ENCODE assay signal across 1 cellular context in the genomic region with DNA sequence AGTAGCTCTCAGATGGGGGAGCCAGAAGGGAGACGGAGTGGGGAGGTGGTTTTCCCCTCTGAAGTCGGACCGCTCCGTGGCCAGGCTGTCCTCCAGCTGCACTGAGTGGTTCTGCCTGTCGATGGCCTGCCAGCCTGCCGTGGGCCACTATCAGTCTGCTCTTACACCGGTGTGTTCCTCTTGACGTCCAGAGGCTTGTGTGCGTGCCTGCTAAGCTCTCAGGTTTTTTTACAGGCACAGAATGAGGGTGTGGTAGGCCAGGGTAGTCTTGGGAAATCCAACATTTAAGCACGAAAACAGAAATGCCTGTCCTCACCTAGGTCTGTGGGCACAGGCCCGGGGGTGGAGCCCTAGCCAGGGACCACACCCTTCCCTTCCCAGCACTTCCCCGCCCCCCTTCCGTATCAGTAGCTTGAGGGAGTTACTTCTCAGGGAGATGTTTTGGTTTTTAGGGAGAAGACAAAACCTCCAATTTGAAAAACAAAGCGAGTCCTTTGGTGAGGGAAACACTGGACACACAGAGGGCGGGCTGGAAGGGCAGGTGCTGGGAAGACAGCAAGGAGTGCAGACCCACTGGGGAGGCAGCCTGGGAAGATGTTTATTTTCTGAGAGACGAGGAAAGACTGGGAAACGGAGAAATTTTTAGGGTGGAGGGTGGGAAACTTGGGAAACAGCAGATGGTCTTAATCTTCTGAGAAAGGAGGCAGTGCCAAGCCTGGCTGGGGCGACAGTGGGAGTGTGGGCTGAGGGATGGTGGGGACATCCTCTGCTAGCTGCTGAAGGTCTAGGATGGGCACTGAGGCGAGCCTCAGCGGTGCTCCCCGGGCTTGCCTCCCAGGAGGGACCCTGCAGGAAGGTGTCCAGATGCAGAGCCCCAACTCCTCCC.
TF ChIP-seq lines count a peak whose summit lies in the region.

No MANE protein-coding gene starts in this region.

TF ChIP-seq in HepG2, 621 proteins besides CTCF, POLR2A, EP300 and RAD21 (continued from another document):
- TF ChIP-seq, protein P1, sequence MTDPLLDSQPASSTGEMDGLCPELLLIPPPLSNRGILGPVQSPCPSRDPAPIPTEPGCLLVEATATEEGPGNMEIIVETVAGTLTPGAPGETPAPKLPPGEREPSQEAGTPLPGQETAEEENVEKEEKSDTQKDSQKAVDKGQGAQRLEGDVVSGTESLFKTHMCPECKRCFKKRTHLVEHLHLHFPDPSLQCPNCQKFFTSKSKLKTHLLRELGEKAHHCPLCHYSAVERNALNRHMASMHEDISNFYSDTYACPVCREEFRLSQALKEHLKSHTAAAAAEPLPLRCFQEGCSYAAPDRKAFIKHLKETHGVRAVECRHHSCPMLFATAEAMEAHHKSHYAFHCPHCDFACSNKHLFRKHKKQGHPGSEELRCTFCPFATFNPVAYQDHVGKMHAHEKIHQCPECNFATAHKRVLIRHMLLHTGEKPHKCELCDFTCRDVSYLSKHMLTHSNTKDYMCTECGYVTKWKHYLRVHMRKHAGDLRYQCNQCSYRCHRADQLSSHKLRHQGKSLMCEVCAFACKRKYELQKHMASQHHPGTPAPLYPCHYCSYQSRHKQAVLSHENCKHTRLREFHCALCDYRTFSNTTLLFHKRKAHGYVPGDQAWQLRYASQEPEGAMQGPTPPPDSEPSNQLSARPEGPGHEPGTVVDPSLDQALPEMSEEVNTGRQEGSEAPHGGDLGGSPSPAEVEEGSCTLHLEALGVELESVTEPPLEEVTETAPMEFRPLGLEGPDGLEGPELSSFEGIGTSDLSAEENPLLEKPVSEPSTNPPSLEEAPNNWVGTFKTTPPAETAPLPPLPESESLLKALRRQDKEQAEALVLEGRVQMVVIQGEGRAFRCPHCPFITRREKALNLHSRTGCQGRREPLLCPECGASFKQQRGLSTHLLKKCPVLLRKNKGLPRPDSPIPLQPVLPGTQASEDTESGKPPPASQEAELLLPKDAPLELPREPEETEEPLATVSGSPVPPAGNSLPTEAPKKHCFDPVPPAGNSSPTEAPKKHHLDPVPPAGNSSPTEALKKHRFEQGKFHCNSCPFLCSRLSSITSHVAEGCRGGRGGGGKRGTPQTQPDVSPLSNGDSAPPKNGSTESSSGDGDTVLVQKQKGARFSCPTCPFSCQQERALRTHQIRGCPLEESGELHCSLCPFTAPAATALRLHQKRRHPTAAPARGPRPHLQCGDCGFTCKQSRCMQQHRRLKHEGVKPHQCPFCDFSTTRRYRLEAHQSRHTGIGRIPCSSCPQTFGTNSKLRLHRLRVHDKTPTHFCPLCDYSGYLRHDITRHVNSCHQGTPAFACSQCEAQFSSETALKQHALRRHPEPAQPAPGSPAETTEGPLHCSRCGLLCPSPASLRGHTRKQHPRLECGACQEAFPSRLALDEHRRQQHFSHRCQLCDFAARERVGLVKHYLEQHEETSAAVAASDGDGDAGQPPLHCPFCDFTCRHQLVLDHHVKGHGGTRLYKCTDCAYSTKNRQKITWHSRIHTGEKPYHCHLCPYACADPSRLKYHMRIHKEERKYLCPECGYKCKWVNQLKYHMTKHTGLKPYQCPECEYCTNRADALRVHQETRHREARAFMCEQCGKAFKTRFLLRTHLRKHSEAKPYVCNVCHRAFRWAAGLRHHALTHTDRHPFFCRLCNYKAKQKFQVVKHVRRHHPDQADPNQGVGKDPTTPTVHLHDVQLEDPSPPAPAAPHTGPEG (CRISPR knock-in tag; IDR thresholded peaks at IDR 0.05) = no peak
- TF ChIP-seq RFX5 (IDR thresholded peaks at IDR 0.05; ENCODE audit: low read depth, low read length) (no peak), MBD4 (IDR thresholded peaks at IDR 0.05; ENCODE audit: borderline replicate concordance, low read length) (no peak)
